In genomic region chr12:110688446-110689001, GRCh38 we compare ENCODE assay signal across 8 cellular contexts. TPM values are rescaled to one million over a fixed set of nuclear protein-coding genes. Genes with fewer than 3 reads are reported as not detected.
A peak's percentile ranks its signal among the peaks of the same experiment; 100 is the strongest.
DNase-seq lines count a peak whose midpoint lies in the region; TF ChIP-seq lines count a peak whose summit lies in the region.

No MANE protein-coding gene starts in this region.

- H3K4me3 ChIP-seq in GM08714 (ENCODE audit: low read length) (peak overlapping the region; percentile 71; the same call in 1 of the 2 replicates), epithelial cell of proximal tubule (ENCODE audit: low read depth, low read length) (peak overlapping the region; percentile 45), neural progenitor cell (peak overlapping the region; percentile 69)

- no peaks in the 10 kb centered on the region for H4K20me1 ChIP-seq in neural progenitor cell (ENCODE audit: low read depth)

- H3K9me3 ChIP-seq in KOPT-K1 (ENCODE audit: insufficient read depth, low read length, poor library complexity, severe bottlenecking) (no peaks in the 10 kb centered on the region), neural progenitor cell (ENCODE audit: low read depth) (no peaks in the 10 kb centered on the region)

- H3K36me3 ChIP-seq in KOPT-K1 (ENCODE audit: insufficient read depth, low read length): no peaks in the 10 kb centered on the region
- H3K36me3 ChIP-seq in neural progenitor cell: no peaks in the 10 kb centered on the region

- H3K4me1 Mint-ChIP-seq in neural progenitor cell: peaks cover 11% of the 10 kb centered on the region

- H3K27me3 Mint-ChIP-seq in neural progenitor cell (ENCODE audit: insufficient read depth, low read depth): peaks cover 17% of the 10 kb centered on the region

- TF ChIP-seq CTCF in epithelial cell of proximal tubule (conservative IDR thresholded peaks at IDR 0.05; ENCODE audit: low read depth, low read length) (no peak), neural progenitor cell (IDR thresholded peaks at IDR 0.05) (no peak)

- H3K9me3 Mint-ChIP-seq in neural progenitor cell: peaks cover 6% of the 10 kb centered on the region

- no peaks in the 10 kb centered on the region for H3K36me3 Mint-ChIP-seq in neural progenitor cell

- H3K27ac ChIP-seq in KOPT-K1 (ENCODE audit: low read depth, low read length, poor library complexity, severe bottlenecking) (peak overlapping the region; percentile 96), neural progenitor cell (no peak overlapping the region)

- H2AFZ ChIP-seq in neural progenitor cell (replicated peaks): peak overlapping the region; percentile 96

- DNase-seq in epithelial cell of proximal tubule (ENCODE audit: low read depth): no peak
- DNase-seq in neural progenitor cell (ENCODE audit: low spot score): peak; percentile 36
- no peak for DNase-seq in NCI-H2081 (lab: John Stamatoyannopoulos, UW)
- no peak for DNase-seq in HCEC 1CT
- no peak for DNase-seq in DMS153 (lab: John Stamatoyannopoulos, UW)
- no peak for DNase-seq in DMS79 treated with DMSO at 0.1 percent for 48 hours (lab: John Stamatoyannopoulos, UW)

- no peak overlapping the region for H3K27ac Mint-ChIP-seq in neural progenitor cell

- no peak overlapping the region for H3K9ac ChIP-seq in neural progenitor cell

- H3K79me2 ChIP-seq in neural progenitor cell (ENCODE audit: low read depth): no peaks in the 10 kb centered on the region

- H3K4me3 Mint-ChIP-seq in neural progenitor cell: peak overlapping the region; percentile 83

- peaks cover 19% of the 10 kb centered on the region for H3K27me3 ChIP-seq in neural progenitor cell

- peak overlapping the region; percentile 92 for H3K4me2 ChIP-seq in neural progenitor cell

- H3F3A ChIP-seq in neural progenitor cell (ENCODE audit: low read depth): peaks cover 7% of the 10 kb centered on the region

- H3K4me1 ChIP-seq in neural progenitor cell: peaks cover 9% of the 10 kb centered on the region

RNA-seq across cellular contexts. Expression of gene HVCN1, which starts 0.4 kb away (rescaled TPM):
- 1.4 and 2.5 TPM in 2 replicates for total RNA-seq in epithelial cell of proximal tubule
- total RNA-seq in neural progenitor cell (ENCODE audit: low replicate concordance): 12.0 and 16.4 TPM in 2 replicates

RNA-seq across cellular contexts. Expression of gene PPP1CC, which starts 54.2 kb away (rescaled TPM):
- total RNA-seq in epithelial cell of proximal tubule (86.3 and 159 TPM in 2 replicates), neural progenitor cell (ENCODE audit: low replicate concordance) (408 and 629 TPM in 2 replicates)
